ENCODE assay signal across 11 cellular contexts in genomic region chr5:32600057-32600622, GRCh38. TPM values are rescaled to one million over a fixed set of nuclear protein-coding genes. Genes with fewer than 3 reads are reported as not detected.
DNase-seq lines count a peak whose midpoint lies in the region; ATAC-seq, FAIRE-seq and TF ChIP-seq lines count a peak whose summit lies in the region.
"Had no signal": no experiment of that assay in that cellular context is flagged by ENCODE, and none has a peak within 500 bp of the region (broad histone marks: within the 10 kb centered on the region; RNA-seq: fewer than 3 reads in every experiment).

No MANE protein-coding gene starts in this region.

- TF ChIP-seq CTCF in esophagus squamous epithelium (IDR thresholded peaks at IDR 0.05), result no peak
- no peak for TF ChIP-seq CTCF in omental fat pad (IDR thresholded peaks at IDR 0.05)

- FAIRE-seq in RCC 7860 (lab: Jason Lieb, UNC), result peak; percentile 92
- FAIRE-seq: endometrium had no signal

- 22 to 34% methylated on average over 4 of the region's 4 CpGs for WGBS in esophagus squamous epithelium, 2 donors

- intact Hi-C loops in esophagus squamous epithelium (cut with DNase I), result no loop called here

- peaks cover 0 to 99% (median 3%) of the 10 kb centered on the region in 3 donors for H3K36me3 ChIP-seq in esophagus squamous epithelium

- no peaks in the 10 kb centered on the region for H3K9me3 ChIP-seq in esophagus squamous epithelium

- DNase-seq in AG20443 (ENCODE audit: low spot score), result peak; percentile 84
- DNase-seq in RCC 7860 (ENCODE audit: low spot score), result peak; percentile 61
- no peak for DNase-seq in esophagus squamous epithelium (lab: John Stamatoyannopoulos, UW)
- DNase-seq in omental fat pad (ENCODE audit: low spot score), result no peak
- no peak for DNase-seq in DMS79 (lab: John Stamatoyannopoulos, UW)
- DNase-seq: activated T-cell treated with anti-CD3 and anti-CD28 coated beads, Interleukin-2, amount 50 U/mL, for 72 hours; NCI-H524 treated with DMSO at 0.1 percent for 48 hours had no signal

- peaks cover 0 to 40% (median 6%) of the 10 kb centered on the region in 3 donors for H3K4me1 ChIP-seq in esophagus squamous epithelium

- peak overlapping the region in 3 of 4 donors; percentile 11 to 45 (median 18) for H3K27ac ChIP-seq in esophagus squamous epithelium

- ATAC-seq in omental fat pad (ENCODE audit: low FRiP score) (peak; percentile 83), HG02763 (IDR thresholded peaks at IDR 0.05; ENCODE audit: unreplicated experiment) (no peak), GM21447 (IDR thresholded peaks at IDR 0.05; ENCODE audit: unreplicated experiment) (no peak), GM19023 (IDR thresholded peaks at IDR 0.05; ENCODE audit: unreplicated experiment) (no peak)
- ATAC-seq: activated T-cell treated with anti-CD3 and anti-CD28 coated beads, Interleukin-2, amount 50 U/mL, for 72 hours had no signal

- no peak for TF ChIP-seq POLR2A in esophagus squamous epithelium (IDR thresholded peaks at IDR 0.05)

- no peaks in the 10 kb centered on the region for H3K27me3 ChIP-seq in esophagus squamous epithelium

- H3K4me3 ChIP-seq in esophagus squamous epithelium, result no peak overlapping the region

RNA-seq across cellular contexts. Expression of gene SUB1, which starts 14.8 kb away (rescaled TPM):
- total RNA-seq in esophagus squamous epithelium, result 100 to 1,000 TPM in 3 of 4 donors, 10 to 100 TPM in 1; 59.6 to 280 (median 134) TPM
- total RNA-seq in omental fat pad, result 100 to 1,000 TPM; 202 to 235 (median 223) TPM

Comparison
In these comparisons a context has a peak if more than half of its experiments do, and no peak if none do; other contexts are left out.
1. DNase-seq: peak in AG20443 (single experiment) and RCC 7860 (single experiment); none in esophagus squamous epithelium (single experiment), omental fat pad (single experiment) and DMS79 (single experiment).